In the genomic region with DNA sequence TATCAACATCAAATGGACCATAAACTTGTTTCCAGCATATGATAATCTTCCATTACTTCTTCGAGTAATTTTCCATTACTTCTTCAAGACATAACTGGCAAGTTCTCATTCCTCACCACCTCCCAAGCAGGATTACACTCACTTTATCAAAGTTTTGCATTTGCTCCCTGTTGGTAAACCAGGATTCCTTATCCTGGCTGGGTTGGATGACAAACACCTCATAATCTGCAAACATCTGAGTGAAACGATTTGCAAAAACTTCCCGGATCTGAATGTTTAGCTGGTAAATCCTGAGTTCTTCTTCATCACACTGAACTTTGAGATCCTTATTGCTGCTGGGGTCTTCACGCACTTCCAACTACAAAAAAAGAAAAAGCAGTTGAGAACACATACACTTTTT, we compare ENCODE assay signal across 12 cellular contexts.
DNase-seq lines count a peak whose midpoint lies in the region; TF ChIP-seq lines count a peak whose summit lies in the region.
"Had no signal": no experiment of that assay in that cellular context is flagged by ENCODE, and none has a peak within 500 bp of the region (broad histone marks: within the 10 kb centered on the region; RNA-seq: fewer than 3 reads in every experiment).

No MANE protein-coding gene starts in this region.

- H3K4me1 ChIP-seq in Caco-2 = peaks cover 22% of the 10 kb centered on the region
- H3K4me1 ChIP-seq in HUES6 (ENCODE audit: control insufficient read depth, insufficient read depth, low read length) = no peaks in the 10 kb centered on the region; the same call in 1 of the 2 replicates
- no peaks in the 10 kb centered on the region for H3K4me1 ChIP-seq in colonic mucosa
- H3K4me1 ChIP-seq: BE2C had no signal

- POLR2A ChIA-PET in Caco-2 (lab: Charles Lee) = no interaction called here

- H3K4me3 ChIP-seq in Caco-2 (ENCODE audit: low read depth, low read length) (no peak overlapping the region), HUES6 (ENCODE audit: low read depth, low read length) (no peak overlapping the region), colonic mucosa (no peak overlapping the region)
- H3K4me3 ChIP-seq: HAP-1 had no signal

- H3K9me3 Mint-ChIP-seq in Caco-2 (ENCODE audit: unreplicated experiment) = no peaks in the 10 kb centered on the region
- H3K9me3 Mint-ChIP-seq in endothelial cell (ENCODE audit: unreplicated experiment) = no peaks in the 10 kb centered on the region
- H3K9me3 Mint-ChIP-seq in progenitor cell of endocrine pancreas (ENCODE audit: low read depth) = no peaks in the 10 kb centered on the region
- H3K9me3 Mint-ChIP-seq: CD4-positive, CD25-positive, alpha-beta regulatory T cell; CD8-positive, alpha-beta memory T cell had no signal

- CTCF ChIA-PET in Caco-2 (lab: Charles Lee) = interaction anchor here (0.6 kb wide), 1 partner anchor 163 kb away, joined by 3 read pairs; no protein-coding TSS in a partner anchor

- H3K27me3 Mint-ChIP-seq in Caco-2 (ENCODE audit: insufficient read depth, unreplicated experiment) (no peaks in the 10 kb centered on the region), endothelial cell (ENCODE audit: unreplicated experiment) (no peaks in the 10 kb centered on the region), progenitor cell of endocrine pancreas (no peaks in the 10 kb centered on the region)
- H3K27me3 Mint-ChIP-seq: CD4-positive, CD25-positive, alpha-beta regulatory T cell; CD8-positive, alpha-beta memory T cell had no signal

- 0 out of 2 replicates have a peak overlapping the region, but pooled peaks have one; percentile 43 for H3K27ac ChIP-seq in HUES6 (ENCODE audit: low read depth, low read length)
- no peak overlapping the region for H3K27ac ChIP-seq in colonic mucosa

- no TSS peak for BruUV-seq in Caco-2 (replicated peaks; lab: Mats Ljungman, UMichigan)

- H3K4me1 Mint-ChIP-seq in Caco-2 (ENCODE audit: low read depth, unreplicated experiment) = peaks cover 26% of the 10 kb centered on the region
- peaks cover 29% of the 10 kb centered on the region for H3K4me1 Mint-ChIP-seq in endothelial cell (ENCODE audit: unreplicated experiment)
- peaks cover 14% of the 10 kb centered on the region for H3K4me1 Mint-ChIP-seq in progenitor cell of endocrine pancreas (ENCODE audit: low read depth)
- H3K4me1 Mint-ChIP-seq: CD8-positive, alpha-beta memory T cell had no signal

- peaks cover 69% of the 10 kb centered on the region for H3K36me3 Mint-ChIP-seq in Caco-2 (ENCODE audit: insufficient read depth, unreplicated experiment)
- H3K36me3 Mint-ChIP-seq in endothelial cell (ENCODE audit: low read depth, unreplicated experiment) = peaks cover 8% of the 10 kb centered on the region
- H3K36me3 Mint-ChIP-seq in progenitor cell of endocrine pancreas (ENCODE audit: insufficient read depth) = peaks cover 36% of the 10 kb centered on the region

- no peak for TF ChIP-seq CTCF in Caco-2 (IDR thresholded peaks at IDR 0.05; ENCODE audit: insufficient read depth in 1 of 2, low read depth in 1 of 2, low read length in 1 of 2, severe bottlenecking in 1 of 2, unreplicated experiment in 1 of 2)
- no peak for TF ChIP-seq CTCF in endothelial cell (IDR thresholded peaks at IDR 0.05; ENCODE audit: unreplicated experiment)
- no peak for TF ChIP-seq CTCF in progenitor cell of endocrine pancreas (IDR thresholded peaks at IDR 0.05; ENCODE audit: unreplicated experiment)
- no peak for TF ChIP-seq CTCF in colonic mucosa (IDR thresholded peaks at IDR 0.05)

- peak overlapping the region; percentile 21 for H3K27ac Mint-ChIP-seq in Caco-2 (ENCODE audit: unreplicated experiment)
- H3K27ac Mint-ChIP-seq in endothelial cell (ENCODE audit: unreplicated experiment) = peak overlapping the region; percentile 1
- peak overlapping the region; percentile 41 for H3K27ac Mint-ChIP-seq in progenitor cell of endocrine pancreas
- H3K27ac Mint-ChIP-seq: CD8-positive, alpha-beta memory T cell had no signal

- H3K4me3 Mint-ChIP-seq in Caco-2 (ENCODE audit: unreplicated experiment) = no peak overlapping the region
- no peak overlapping the region for H3K4me3 Mint-ChIP-seq in endothelial cell (ENCODE audit: unreplicated experiment)
- no peak overlapping the region for H3K4me3 Mint-ChIP-seq in progenitor cell of endocrine pancreas (ENCODE audit: low read depth)
- H3K4me3 Mint-ChIP-seq: CD4-positive, CD25-positive, alpha-beta regulatory T cell; CD8-positive, alpha-beta memory T cell had no signal

- in situ Hi-C loops in ACHN (cut with HindIII; ENCODE audit: low pct_ligation_motif_present, low pct_unique_long_range_greater_than_20kb, low sequenced_read_pairs) = no loop called here

- intact Hi-C loops in Caco-2 (cut with micrococcal nuclease; ENCODE audit: unreplicated experiment) = no loop called here
- intact Hi-C loops in colonic mucosa (cut with DNase I) = no loop called here

- H3K27me3 ChIP-seq in Caco-2 (replicated peaks; ENCODE audit: control insufficient read depth, insufficient read depth, low read length) (no peaks in the 10 kb centered on the region), HUES6 (ENCODE audit: control insufficient read depth, insufficient read depth, low read length) (no peaks in the 10 kb centered on the region), colonic mucosa (no peaks in the 10 kb centered on the region)
- H3K27me3 ChIP-seq: BE2C had no signal

- H3K36me3 ChIP-seq in Caco-2 (ENCODE audit: control insufficient read depth, insufficient read depth, low read length) = peaks cover 3% of the 10 kb centered on the region; the same call in 1 of the 2 replicates
- peaks cover 71% of the 10 kb centered on the region for H3K36me3 ChIP-seq in HUES6 (ENCODE audit: control insufficient read depth, insufficient read depth, low read length)
- H3K36me3 ChIP-seq in colonic mucosa = no peaks in the 10 kb centered on the region

- H3K9me3 ChIP-seq in Caco-2 = no peaks in the 10 kb centered on the region
- H3K9me3 ChIP-seq in HUES6 (ENCODE audit: control insufficient read depth, insufficient read depth, low read depth, low read length) = no peaks in the 10 kb centered on the region
- no peaks in the 10 kb centered on the region for H3K9me3 ChIP-seq in colonic mucosa
- H3K9me3 ChIP-seq: BE2C, HAP-1 had no signal

- DNase-seq in Caco-2 (no peak), endothelial cell (ENCODE audit: low spot score) (no peak), progenitor cell of endocrine pancreas (ENCODE audit: low spot score, unreplicated experiment) (no peak), colonic mucosa (no peak), ACHN (no peak)
- DNase-seq: BE2C; C1 segment of cervical spinal cord; CD4-positive, CD25-positive, alpha-beta regulatory T cell; CD8-positive, alpha-beta memory T cell; COR-L47 had no signal

- H3K9ac ChIP-seq in HUES6 (ENCODE audit: low read length) = peak overlapping the region; percentile 23
- no peak overlapping the region for H3K9ac ChIP-seq in colonic mucosa (ENCODE audit: low read depth in 2 of 2, low read length in 2 of 2)
